4 cellular contexts compared by ENCODE assay signal in genomic region chr10:102695401-102695800, GRCh38. TPM values are rescaled to one million over a fixed set of nuclear protein-coding genes. Genes with fewer than 3 reads are reported as not detected.
DNase-seq lines count a peak whose midpoint lies in the region; TF ChIP-seq lines count a peak whose summit lies in the region.
"Not testable (repeated sequence)": the region's sequence is repeated elsewhere in the genome, so short reads cannot be mapped to it uniquely, and the experiment has no call there.

No MANE protein-coding gene starts in this region.

- H3K36me3 ChIP-seq in PC-9 (ENCODE audit: low read depth): not testable (repeated sequence)

- H3K79me2 ChIP-seq in PC-9 (ENCODE audit: low read depth): not testable (repeated sequence)

- H3K27me3 ChIP-seq in PC-9 (ENCODE audit: insufficient read depth, low read depth): not testable (repeated sequence)

- H3K9me3 Mint-ChIP-seq in nephron progenitor cell: not testable (repeated sequence)

- H3K4me1 Mint-ChIP-seq in nephron progenitor cell: not testable (repeated sequence)

- peaks cover 52% of the 10 kb centered on the region for H3K36me3 Mint-ChIP-seq in nephron progenitor cell (ENCODE audit: low read depth)

- H3K4me1 ChIP-seq in PC-9 (replicated peaks; ENCODE audit: insufficient read depth): not testable (repeated sequence)

- H3K9me3 ChIP-seq in PC-9 (ENCODE audit: insufficient read depth, low read depth): not testable (repeated sequence)

- not testable (repeated sequence) for BruUV-seq in PC-9 (replicated peaks; lab: Mats Ljungman, UMichigan)

- H2AFZ ChIP-seq in PC-9: not testable (repeated sequence)

- POLR2A ChIA-PET in PC-9 (lab: Charles Lee; ENCODE audit: unreplicated experiment); RWPE1 (lab: Yijun Ruan, JAX; ENCODE audit: low non-redundant PET): not testable (repeated sequence)

- H3K27me3 Mint-ChIP-seq in nephron progenitor cell (ENCODE audit: low read depth, poor library complexity): not testable (repeated sequence)

- H3F3A ChIP-seq in PC-9 (ENCODE audit: insufficient read depth, low read depth): not testable (repeated sequence)

- TF ChIP-seq CTCF in PC-9 (conservative IDR thresholded peaks at IDR 0.05); RWPE1 (conservative IDR thresholded peaks at IDR 0.05; ENCODE audit: low read depth); nephron progenitor cell (IDR thresholded peaks at IDR 0.05): not testable (repeated sequence)

- H3K27ac ChIP-seq in PC-9: not testable (repeated sequence)
- peak overlapping the region; percentile 63; the same call in 1 of the 2 replicates for H3K27ac ChIP-seq in RWPE1

- DNase-seq in PC-9: peak; percentile 67 to 75
- not testable (repeated sequence) for DNase-seq in RWPE1 (ENCODE audit: low spot score); nephron progenitor cell
- peak; percentile 10 for DNase-seq in kidney glomerular epithelial cell (lab: John Stamatoyannopoulos, UW)

- CTCF ChIA-PET in PC-9 (lab: Charles Lee): interaction anchor here (0.7 kb wide), 1 partner anchor 19 kb away, joined by 5 read pairs; no protein-coding TSS in a partner anchor
- CTCF ChIA-PET in RWPE1 (lab: Yijun Ruan, JAX): not testable (repeated sequence)

- not testable (repeated sequence) for H3K4me3 ChIP-seq in PC-9

- intact Hi-C loops in PC-9 (cut with micrococcal nuclease; ENCODE audit: unreplicated experiment): not testable (repeated sequence)

- H3K9me2 ChIP-seq in PC-9 (ENCODE audit: insufficient read depth): not testable (repeated sequence)

- H4K20me1 ChIP-seq in PC-9 (ENCODE audit: insufficient read depth): not testable (repeated sequence)

- not testable (repeated sequence) for H3K4me3 Mint-ChIP-seq in nephron progenitor cell

- H3K27ac Mint-ChIP-seq in nephron progenitor cell: peak overlapping the region; percentile 45

- H3K4me2 ChIP-seq in PC-9: peak overlapping the region; percentile 63

RNA-seq across cellular contexts. Expression of gene ARL3, which starts 18.8 kb away (rescaled TPM):
- 7.1 and 9.7 TPM in 2 replicates for total RNA-seq in PC-9 (2021)

RNA-seq across cellular contexts. Expression of gene SFXN2, which starts 19.0 kb away (rescaled TPM):
- total RNA-seq in PC-9 (2021): 5.3 and 5.4 TPM in 2 replicates

RNA-seq across cellular contexts. Expression of gene WBP1L, which starts 48.3 kb away (rescaled TPM):
- total RNA-seq in PC-9 (2021): 16.2 and 19.7 TPM in 2 replicates

RNA-seq across cellular contexts. Expression of gene TRIM8, which starts 51.1 kb away (rescaled TPM):
- total RNA-seq in PC-9 (2021): 59.8 and 73.0 TPM in 2 replicates
